ENCODE assay signal across 12 cellular contexts in genomic region chr11:86596861-86597632, GRCh38.
DNase-seq lines count a peak whose midpoint lies in the region; ATAC-seq and TF ChIP-seq lines count a peak whose summit lies in the region.
"Had no signal": no experiment of that assay in that cellular context is flagged by ENCODE, and none has a peak within 500 bp of the region (broad histone marks: within the 10 kb centered on the region; RNA-seq: fewer than 3 reads in every experiment).

No MANE protein-coding gene starts in this region.

- ATAC-seq in HG03520 (IDR thresholded peaks at IDR 0.05; ENCODE audit: unreplicated experiment): no peak

- no peak overlapping the region for H3K4ac ChIP-seq in trophoblast cell (ENCODE audit: low read depth, low read length)

- H4K20me1 ChIP-seq in PC-9 (ENCODE audit: insufficient read depth): no peaks in the 10 kb centered on the region

- H2BK120ac ChIP-seq in trophoblast cell (ENCODE audit: insufficient read depth, low read length, poor library complexity): no peak overlapping the region

- H3K36me3 ChIP-seq in PC-9 (ENCODE audit: low read depth) (no peaks in the 10 kb centered on the region), trophoblast cell (ENCODE audit: control insufficient read depth in 1 of 2, insufficient read depth in 2 of 2, low read length in 2 of 2) (peaks cover 0 to 2% of the 10 kb centered on the region in 2 experiments)

- H2AFZ ChIP-seq in PC-9 (no peak overlapping the region), trophoblast cell (ENCODE audit: insufficient read depth, low read length, poor library complexity) (no peak overlapping the region)
- H2AFZ ChIP-seq: hepatocyte had no signal

- POLR2A ChIA-PET in PC-9 (lab: Charles Lee; ENCODE audit: unreplicated experiment): no interaction called here

- no CpG with 5 or more reads among the region's 6 CpGs for WGBS in trophoblast cell (ENCODE audit: extremely low coverage, insufficient coverage, insufficient read length)

- H3K18ac ChIP-seq in trophoblast cell (ENCODE audit: low read length): no peak overlapping the region

- H4K12ac ChIP-seq in trophoblast cell (ENCODE audit: low read depth, low read length): no peak overlapping the region

- H3K9me3 ChIP-seq in PC-9 (ENCODE audit: insufficient read depth, low read depth): 0 out of 2 replicates have a peak, but pooled peaks cover 3% of the 10 kb centered on the region
- peaks cover 2% of the 10 kb centered on the region for H3K9me3 ChIP-seq in trophoblast cell (ENCODE audit: insufficient read depth, low read depth, low read length)

- H3K27ac ChIP-seq in PC-9 (peak overlapping the region; percentile 85; the same call in 1 of the 2 replicates), trophoblast cell (ENCODE audit: low read depth, low read length) (no peak overlapping the region)
- H3K27ac ChIP-seq: hepatocyte, RWPE1 had no signal

- no peak overlapping the region for H3K14ac ChIP-seq in trophoblast cell (ENCODE audit: low read length)

- H4K8ac ChIP-seq in trophoblast cell (ENCODE audit: low read depth, low read length): no peak overlapping the region

- peak overlapping the region; percentile 39 for H2BK12ac ChIP-seq in trophoblast cell (ENCODE audit: low read length)

- DNase-seq in Kasumi-1 (lab: John Stamatoyannopoulos, UW): peak; percentile 81 to 87
- no peak for DNase-seq in PC-9
- DNase-seq in foreskin melanocyte: peak; percentile 61
- DNase-seq in trophoblast cell: no peak
- no peak for DNase-seq in activated CD8-positive, alpha-beta memory T cell treated with anti-CD3 and anti-CD28 coated beads, Interleukin-2, amount 50 U/mL, for 48 hours
- DNase-seq in GM20000 (ENCODE audit: low spot score): no peak
- DNase-seq: COR-L47; effector memory CD4-positive, alpha-beta T cell; NCI-H187 had no signal

- H3K4me2 ChIP-seq in PC-9 (no peak overlapping the region), trophoblast cell (ENCODE audit: low read length) (no peak overlapping the region)
- H3K4me2 ChIP-seq: hepatocyte had no signal

- H3K4me1 ChIP-seq in PC-9 (replicated peaks; ENCODE audit: insufficient read depth) (peaks cover 42% of the 10 kb centered on the region), trophoblast cell (ENCODE audit: control insufficient read depth in 1 of 2, insufficient read depth in 2 of 2, low read length in 2 of 2) (peaks cover 8 to 12% of the 10 kb centered on the region in 2 experiments)

- no peak overlapping the region for H2BK5ac ChIP-seq in trophoblast cell (ENCODE audit: low read depth, low read length, poor library complexity)

- intact Hi-C loops in PC-9 (cut with micrococcal nuclease; ENCODE audit: unreplicated experiment): no loop called here

- no TSS peak for BruUV-seq in PC-9 (replicated peaks; lab: Mats Ljungman, UMichigan)

- no peak overlapping the region for H3K9ac ChIP-seq in trophoblast cell (ENCODE audit: low read length)

- no peaks in the 10 kb centered on the region for H3K9me2 ChIP-seq in PC-9 (ENCODE audit: insufficient read depth)

- peaks cover 27% of the 10 kb centered on the region for H3F3A ChIP-seq in PC-9 (ENCODE audit: insufficient read depth, low read depth)

- 0 out of 2 replicates have a peak, but pooled peaks cover 3% of the 10 kb centered on the region for H3K79me2 ChIP-seq in PC-9 (ENCODE audit: low read depth)
- H3K79me2 ChIP-seq in trophoblast cell (ENCODE audit: control insufficient read depth, insufficient read depth, low read length, poor library complexity): no peaks in the 10 kb centered on the region
- H3K79me2 ChIP-seq: hepatocyte had no signal

- CTCF ChIA-PET in PC-9 (lab: Charles Lee): no interaction called here

- no peak overlapping the region for H3K4me3 ChIP-seq in PC-9
- H3K4me3 ChIP-seq in trophoblast cell (ENCODE audit: low read depth, low read length): no peak overlapping the region
- H3K4me3 ChIP-seq: hepatocyte had no signal

- H2AK5ac ChIP-seq in trophoblast cell (ENCODE audit: low read length): no peak overlapping the region

- H3K23ac ChIP-seq in trophoblast cell (ENCODE audit: low read length): no peak overlapping the region

- no peak overlapping the region for H4K91ac ChIP-seq in trophoblast cell (ENCODE audit: low read depth, low read length)

- H3K27me3 ChIP-seq in PC-9 (ENCODE audit: insufficient read depth, low read depth) (no peaks in the 10 kb centered on the region), trophoblast cell (ENCODE audit: insufficient read depth, low read length) (no peaks in the 10 kb centered on the region)
- H3K27me3 ChIP-seq: hepatocyte had no signal

- H3K79me1 ChIP-seq in trophoblast cell (ENCODE audit: low read length): peaks cover 3% of the 10 kb centered on the region

- TF ChIP-seq CTCF in PC-9 (conservative IDR thresholded peaks at IDR 0.05) (no peak), GM20000 (IDR thresholded peaks at IDR 0.05; ENCODE audit: extremely low read depth, missing control alignments) (no peak)

Comparison
In these comparisons a context has a peak if more than half of its experiments do, and no peak if none do; other contexts are left out.
1. DNase-seq: peak in Kasumi-1 (2 of 2) and foreskin melanocyte (single experiment); none in PC-9 (0 of 2), trophoblast cell (0 of 2), activated CD8-positive, alpha-beta memory T cell treated with anti-CD3 and anti-CD28 coated beads, Interleukin-2, amount 50 U/mL, for 48 hours (single experiment) and GM20000 (single experiment).